Comparison of ENCODE assay signal across 8 cellular contexts in the genomic region with DNA sequence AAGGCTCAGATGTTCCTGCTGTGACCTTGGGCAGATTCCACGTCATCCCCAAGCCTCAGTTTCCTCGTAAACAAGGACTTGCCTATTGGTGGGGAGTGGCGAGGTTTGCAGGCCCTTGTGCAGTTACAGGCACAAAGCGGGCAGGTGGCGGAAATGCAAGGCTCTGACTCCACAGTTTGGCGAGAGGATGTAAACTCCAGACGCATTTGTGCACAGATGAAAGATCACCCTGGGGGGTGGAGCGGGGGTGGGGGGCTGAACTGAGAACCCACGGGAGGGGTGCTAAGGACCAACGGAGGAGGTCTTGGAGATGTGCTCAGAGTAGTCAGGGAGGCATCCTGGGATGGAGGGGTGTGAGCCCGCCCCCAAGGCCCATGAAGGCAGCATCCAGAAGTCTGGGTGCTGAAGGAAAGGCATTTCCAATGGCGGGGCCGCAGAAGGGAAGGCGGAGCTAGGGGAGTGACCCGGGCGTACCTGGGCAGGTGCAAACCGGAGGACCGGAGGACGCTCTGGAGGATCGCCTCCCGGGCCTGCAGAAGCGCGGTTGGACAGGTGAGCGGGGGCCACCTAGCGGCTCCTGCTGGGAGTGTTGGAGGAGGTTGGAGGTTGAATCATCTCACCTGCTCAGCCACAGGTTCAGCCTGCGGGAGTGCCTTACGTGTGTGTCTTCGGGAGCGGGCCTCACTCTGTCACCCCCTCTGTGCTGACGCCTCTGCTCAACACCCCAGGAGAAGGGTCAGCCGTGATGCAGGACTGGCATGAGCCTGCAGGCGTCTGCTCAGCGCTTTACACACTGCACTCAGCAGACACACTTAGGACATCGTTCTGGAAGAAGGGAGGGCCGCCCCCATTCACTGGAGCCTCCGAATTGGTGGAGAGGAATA. TPM values are rescaled to one million over a fixed set of nuclear protein-coding genes. Genes with fewer than 3 reads are reported as not detected.
A peak's percentile ranks its signal among the peaks of the same experiment; 100 is the strongest.
DNase-seq lines count a peak whose midpoint lies in the region; ATAC-seq and TF ChIP-seq lines count a peak whose summit lies in the region.

No MANE protein-coding gene starts in this region.

- 4 to 6% methylated on average over 32 to 36 of the region's 36 CpGs for WGBS in lower leg skin, 2 donors

- DNase-seq in NOMO-1 (lab: John Stamatoyannopoulos, UW; ENCODE audit: unreplicated experiment in 2 of 2) (peak; percentile 5 to 19), NOMO-1 treated with DMSO at 0.1 percent for 48 hours (lab: John Stamatoyannopoulos, UW; ENCODE audit: unreplicated experiment) (no peak), NCI-H1930 (lab: John Stamatoyannopoulos, UW) (peak; percentile 70 to 81), cerebellum (ENCODE audit: low spot score) (peak; percentile 81), lower leg skin (ENCODE audit: low spot score in 2 of 2) (peak; percentile 55 to 93)
- DNase-seq in activated CD4-positive, alpha-beta T cell treated with anti-CD3 and anti-CD28 coated beads for 4 hours = peak; percentile 65 to 74
- peak; percentile 49 for DNase-seq in stimulated activated CD8-positive, alpha-beta memory T cell treated with anti-CD3 and anti-CD28 coated beads, Interleukin-15, amount 100 ng/mL, for 1 hour (ENCODE audit: low read depth)

- H3K4me3 ChIP-seq in lower leg skin (ENCODE audit: low read depth, poor library complexity, severe bottlenecking) = no peak overlapping the region

- TF ChIP-seq POLR2A in lower leg skin (IDR thresholded peaks at IDR 0.05) = no peak

- peak in 1 of 3 donors; percentile 35 for TF ChIP-seq CTCF in lower leg skin (IDR thresholded peaks at IDR 0.05)

- no peak for ATAC-seq in GM18511 (IDR thresholded peaks at IDR 0.05; ENCODE audit: unreplicated experiment)

- intact Hi-C loops in lower leg skin (cut with DNase I; ENCODE audit: low total_unique reads) = loop anchor here (5.0 kb wide), 1 partner anchor 239 kb away; no protein-coding TSS in a partner anchor

RNA-seq across cellular contexts. Expression of a gene that starts 1.9 kb away (rescaled TPM):
- total RNA-seq in cerebellum = 4.1 TPM
- total RNA-seq in lower leg skin = under 1 TPM in 2 of 4 donors, not detected in 2; 0.17 to 0.42 TPM

RNA-seq across cellular contexts. Expression of a gene that starts 44.3 kb away (rescaled TPM):
- total RNA-seq in cerebellum = not detected
- not detected for total RNA-seq in lower leg skin
